10 cellular contexts compared by ENCODE assay signal in genomic region chr11:27423125-27423524, GRCh38. TPM values are rescaled to one million over a fixed set of nuclear protein-coding genes. Genes with fewer than 3 reads are reported as not detected.
DNase-seq lines count a peak whose midpoint lies in the region; ATAC-seq, FAIRE-seq and TF ChIP-seq lines count a peak whose summit lies in the region.
"Had no signal": no experiment of that assay in that cellular context is flagged by ENCODE, and none has a peak within 500 bp of the region (broad histone marks: within the 10 kb centered on the region; RNA-seq: fewer than 3 reads in every experiment).

No MANE protein-coding gene starts in this region.

- H3K36me3 ChIP-seq in astrocyte (ENCODE audit: insufficient read depth, low read length) (no peaks in the 10 kb centered on the region), upper lobe of right lung (no peaks in the 10 kb centered on the region)

- H4K20me1 ChIP-seq in astrocyte (ENCODE audit: insufficient read depth, low read length) = peaks cover 32% of the 10 kb centered on the region

- H3K27ac ChIP-seq in astrocyte (ENCODE audit: low read depth, low read length) (no peak overlapping the region), upper lobe of right lung (no peak overlapping the region), dorsolateral prefrontal cortex (peak overlapping the region in 5 of 59 donors; percentile 24 to 67 (median 30))

- TF ChIP-seq CTCF in astrocyte (IDR thresholded peaks at IDR 0.05; ENCODE audit: insufficient read depth, low read depth, low read length) (no peak), upper lobe of right lung (IDR thresholded peaks at IDR 0.05) (no peak), dorsolateral prefrontal cortex (IDR thresholded peaks at IDR 0.05 in 54 of 56, conservative IDR thresholded peaks at IDR 0.05 in 2 of 56; ENCODE audit: low read depth in 1 of 56, partially characterized antibody in 56 of 56) (no peak)

- no peaks in the 10 kb centered on the region for H3K9me3 ChIP-seq in astrocyte (ENCODE audit: insufficient read depth, low read depth, low read length)
- H3K9me3 ChIP-seq in upper lobe of right lung = no peaks in the 10 kb centered on the region

- peak overlapping the region; percentile 59 for H3K27ac Mint-ChIP-seq in astrocyte (ENCODE audit: unreplicated experiment)
- H3K27ac Mint-ChIP-seq: T-helper 1 cell treated with Interleukin-12 subunit alpha and Interleukin-12 subunit beta and Interleukin-4 antibody, amounts not matched to agents 30 μg/mL and 1 μg/mL, for 36 hours had no signal

- no peak overlapping the region for H3K4me2 ChIP-seq in astrocyte (ENCODE audit: low read length)

- peaks cover 5% of the 10 kb centered on the region for H3K36me3 Mint-ChIP-seq in astrocyte (ENCODE audit: low read depth, unreplicated experiment)

- ATAC-seq in upper lobe of right lung = peak; percentile 43

- H3K9me3 Mint-ChIP-seq in astrocyte (ENCODE audit: unreplicated experiment) = no peaks in the 10 kb centered on the region
- H3K9me3 Mint-ChIP-seq: T-helper 1 cell treated with Interleukin-12 subunit alpha and Interleukin-12 subunit beta and Interleukin-4 antibody, amounts not matched to agents 30 μg/mL and 1 μg/mL, for 36 hours had no signal

- H3K4me3 Mint-ChIP-seq in astrocyte (ENCODE audit: unreplicated experiment) = no peak overlapping the region
- H3K4me3 Mint-ChIP-seq: T-helper 1 cell treated with Interleukin-12 subunit alpha and Interleukin-12 subunit beta and Interleukin-4 antibody, amounts not matched to agents 30 μg/mL and 1 μg/mL, for 36 hours had no signal

- intact Hi-C loops in upper lobe of right lung (cut with DNase I) = no loop called here
- intact Hi-C loops in dorsolateral prefrontal cortex (cut with DNase I) = no loop called here

- H3K4me1 ChIP-seq in astrocyte (ENCODE audit: insufficient read depth, low read length) (peaks cover 15% of the 10 kb centered on the region), upper lobe of right lung (no peaks in the 10 kb centered on the region)

- no peak overlapping the region for H2AFZ ChIP-seq in astrocyte (ENCODE audit: low read depth, low read length)

- DNase-seq in NCI-H2081 (lab: John Stamatoyannopoulos, UW) (peak; percentile 26 to 45), NCI-H2081 treated with DMSO at 0.1 percent for 48 hours (lab: John Stamatoyannopoulos, UW) (no peak), astrocyte (ENCODE audit: low read depth) (peak; percentile 55), iris pigment epithelial cell (ENCODE audit: low read depth) (peak; percentile 92), upper lobe of right lung (no peak), dorsolateral prefrontal cortex (no peak), mesenteric fat pad (ENCODE audit: low spot score) (no peak), T-helper 1 cell (no peak)

- H3K4me1 Mint-ChIP-seq in astrocyte (ENCODE audit: low read depth, unreplicated experiment) = peaks cover 46% of the 10 kb centered on the region

- H3K4me3 ChIP-seq in astrocyte (ENCODE audit: insufficient read depth, low read depth, low read length) (no peak overlapping the region), upper lobe of right lung (no peak overlapping the region), dorsolateral prefrontal cortex (no peak overlapping the region)

- no peaks in the 10 kb centered on the region for H3K27me3 Mint-ChIP-seq in astrocyte (ENCODE audit: low read depth, unreplicated experiment)

- H3K27me3 ChIP-seq in astrocyte (ENCODE audit: insufficient read depth, low read length) (no peaks in the 10 kb centered on the region), upper lobe of right lung (no peaks in the 10 kb centered on the region), dorsolateral prefrontal cortex (no peaks in the 10 kb centered on the region)

- no peak for FAIRE-seq in astrocyte (lab: Jason Lieb, UNC)
- FAIRE-seq: GM19239 had no signal

- H3K79me2 ChIP-seq in astrocyte (ENCODE audit: insufficient read depth, low read length) = peaks cover 83% of the 10 kb centered on the region

- H3K9ac ChIP-seq in astrocyte (ENCODE audit: low read length) = no peak overlapping the region

RNA-seq across cellular contexts. Expression of gene LGR4, which starts 49.5 kb away (rescaled TPM):
- total RNA-seq in astrocyte (50.0 and 54.6 TPM in 2 replicates), upper lobe of right lung (7.5 TPM), dorsolateral prefrontal cortex (10 to 100 TPM; 13.8 to 46.9 (median 27.6) TPM), mesenteric fat pad (50.6 TPM)

Comparison
In these comparisons a context has a peak if more than half of its experiments do, and no peak if none do; other contexts are left out.
1. DNase-seq: peak in NCI-H2081 (2 of 2), astrocyte (single experiment) and iris pigment epithelial cell (single experiment); none in NCI-H2081 treated with DMSO at 0.1 percent for 48 hours (single experiment), upper lobe of right lung (single experiment), dorsolateral prefrontal cortex (0 of 10), mesenteric fat pad (single experiment) and T-helper 1 cell (0 of 5).